34 cellular contexts compared by ENCODE assay signal in the genomic region with DNA sequence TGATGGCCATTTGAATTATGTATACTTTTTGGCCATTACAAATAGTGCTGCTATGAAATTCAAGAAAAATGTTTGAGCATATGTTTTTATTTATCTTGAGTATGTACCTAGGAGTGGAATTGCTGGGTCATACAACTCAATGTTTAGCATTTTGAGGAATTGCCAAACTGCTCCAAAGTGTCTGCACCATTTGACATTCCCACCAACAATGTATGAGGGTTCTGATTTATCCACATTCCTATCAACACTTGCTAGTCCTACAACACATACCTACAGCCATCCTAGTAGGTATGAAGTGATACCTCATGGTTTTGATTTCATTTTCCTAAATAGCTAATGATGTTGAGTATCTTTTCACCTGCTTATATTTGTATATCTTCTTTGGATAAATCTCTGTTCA.
"Had no signal": no experiment of that assay in that cellular context is flagged by ENCODE, and none has a peak within 500 bp of the region (broad histone marks: within the 10 kb centered on the region; RNA-seq: fewer than 3 reads in every experiment).

No MANE protein-coding gene starts in this region.

- H3K4me3 ChIP-seq: MG63 had no signal

- H3K9me3 ChIP-seq: MG63 had no signal

- H3K27me3 ChIP-seq: MG63 had no signal

- DNase-seq: Karpas-422, Kasumi-1, MG63, MM.1S, MV-4-11, NCI-H1048, NCI-H1092, NCI-H1092 treated with DMSO at 0.1 percent for 48 hours, NCI-H1105, NCI-H1105 treated with DMSO at 0.1 percent for 48 hours, NCI-H1417, NCI-H1417 treated with DMSO at 0.1 percent for 48 hours, NCI-H1436, NCI-H1436 treated with DMSO at 0.1 percent for 48 hours, NCI-H146, NCI-H1694, NCI-H1694 treated with DMSO at 0.1 percent for 48 hours, NCI-H187, NCI-H187 treated with DMSO at 0.1 percent for 48 hours, NCI-H1930, NCI-H2029, NCI-H2029 treated with DMSO at 0.1 percent for 48 hours, NCI-H2081, NCI-H2081 treated with DMSO at 0.1 percent for 48 hours, NCI-H2107, NCI-H2171, NCI-H2171 treated with DMSO at 0.1 percent for 48 hours, NCI-H2227 treated with DMSO at 0.1 percent for 48 hours, NCI-H226, NCI-H345, NCI-H446, NCI-H446 treated with DMSO at 0.1 percent for 48 hours, NCI-H510A, NCI-H510A treated with DMSO at 0.1 percent for 48 hours had no signal
